15 cellular contexts compared by ENCODE assay signal in genomic region chr18:52150050-52150449, GRCh38.
"Had no signal": no experiment of that assay in that cellular context is flagged by ENCODE, and none has a peak within 500 bp of the region (broad histone marks: within the 10 kb centered on the region; RNA-seq: fewer than 3 reads in every experiment).

No MANE protein-coding gene starts in this region.

- H3K27me3 Mint-ChIP-seq: dendritic cell treated with granulocyte-macrophage colony-stimulating factor and Interleukin-4, amounts not matched to agents 40 ng/mL and 50 ng/mL, for 4 days; naive thymus-derived CD4-positive, alpha-beta T cell; stimulated activated memory B cell treated with anti-CD40 and anti-IgM and Interleukin-4, amounts not matched to agents 10 μg/mL and 1 μg/mL and 100 μg/mL, for 72 hours; stimulated activated naive CD8-positive, alpha-beta T cell treated with anti-CD3 and anti-CD28 coated beads, Interleukin-15, amount 100 ng/mL, for 72 hours had no signal

- H3K4me3 Mint-ChIP-seq: dendritic cell treated with granulocyte-macrophage colony-stimulating factor and Interleukin-4, amounts not matched to agents 40 ng/mL and 50 ng/mL, for 4 days; naive thymus-derived CD4-positive, alpha-beta T cell; nephron progenitor cell; stimulated activated memory B cell treated with anti-CD40 and anti-IgM and Interleukin-4, amounts not matched to agents 10 μg/mL and 1 μg/mL and 100 μg/mL, for 72 hours; stimulated activated naive CD8-positive, alpha-beta T cell treated with anti-CD3 and anti-CD28 coated beads, Interleukin-15, amount 100 ng/mL, for 72 hours had no signal

- H3K36me3 ChIP-seq: prostate gland, right lobe of liver, tibial nerve, upper lobe of right lung, vagina had no signal

- H3K9me3 ChIP-seq: prostate gland, right lobe of liver, testis, upper lobe of right lung, vagina had no signal

- H3K27ac Mint-ChIP-seq: dendritic cell treated with granulocyte-macrophage colony-stimulating factor and Interleukin-4, amounts not matched to agents 40 ng/mL and 50 ng/mL, for 4 days; naive thymus-derived CD4-positive, alpha-beta T cell; nephron progenitor cell; stimulated activated memory B cell treated with anti-CD40 and anti-IgM and Interleukin-4, amounts not matched to agents 10 μg/mL and 1 μg/mL and 100 μg/mL, for 72 hours; stimulated activated naive CD8-positive, alpha-beta T cell treated with anti-CD3 and anti-CD28 coated beads, Interleukin-15, amount 100 ng/mL, for 72 hours had no signal

- H3K27ac ChIP-seq: parathyroid adenoma, prostate gland, right lobe of liver, testis, tibial nerve, upper lobe of right lung, vagina had no signal

- H3K27me3 ChIP-seq: right lobe of liver, testis, tibial nerve, upper lobe of right lung, vagina had no signal

- H3K4me1 Mint-ChIP-seq: naive thymus-derived CD4-positive, alpha-beta T cell; nephron progenitor cell; stimulated activated memory B cell treated with anti-CD40 and anti-IgM and Interleukin-4, amounts not matched to agents 10 μg/mL and 1 μg/mL and 100 μg/mL, for 72 hours; stimulated activated naive CD8-positive, alpha-beta T cell treated with anti-CD3 and anti-CD28 coated beads, Interleukin-15, amount 100 ng/mL, for 72 hours had no signal

- DNase-seq: glutamatergic neuron; naive thymus-derived CD4-positive, alpha-beta T cell; nephron progenitor cell; retina; right lobe of liver; stimulated activated CD4-positive, alpha-beta T cell treated with anti-CD3 and anti-CD28 coated beads, Interleukin-4, amount 100 ng/mL, for 1 hour; stimulated activated naive CD8-positive, alpha-beta T cell treated with anti-CD3 and anti-CD28 coated beads, Interleukin-15, amount 100 ng/mL, for 72 hours; testis; upper lobe of right lung had no signal

- H3K4me1 ChIP-seq: parathyroid adenoma, prostate gland, right lobe of liver, testis, tibial nerve, upper lobe of right lung, vagina had no signal

- H3K4me3 ChIP-seq: prostate gland, right lobe of liver, testis, tibial nerve, upper lobe of right lung, vagina had no signal

- H3K36me3 Mint-ChIP-seq: naive thymus-derived CD4-positive, alpha-beta T cell; stimulated activated memory B cell treated with anti-CD40 and anti-IgM and Interleukin-4, amounts not matched to agents 10 μg/mL and 1 μg/mL and 100 μg/mL, for 72 hours had no signal

- ATAC-seq: naive thymus-derived CD4-positive, alpha-beta T cell; right lobe of liver; stimulated activated memory B cell treated with anti-CD40 and anti-IgM and Interleukin-4, amounts not matched to agents 10 μg/mL and 1 μg/mL and 100 μg/mL, for 72 hours; stimulated activated naive CD8-positive, alpha-beta T cell treated with anti-CD3 and anti-CD28 coated beads, Interleukin-15, amount 100 ng/mL, for 72 hours; upper lobe of right lung had no signal

- H3K9me3 Mint-ChIP-seq: stimulated activated memory B cell treated with anti-CD40 and anti-IgM and Interleukin-4, amounts not matched to agents 10 μg/mL and 1 μg/mL and 100 μg/mL, for 72 hours had no signal
